10 cellular contexts compared by ENCODE assay signal in the genomic region with DNA sequence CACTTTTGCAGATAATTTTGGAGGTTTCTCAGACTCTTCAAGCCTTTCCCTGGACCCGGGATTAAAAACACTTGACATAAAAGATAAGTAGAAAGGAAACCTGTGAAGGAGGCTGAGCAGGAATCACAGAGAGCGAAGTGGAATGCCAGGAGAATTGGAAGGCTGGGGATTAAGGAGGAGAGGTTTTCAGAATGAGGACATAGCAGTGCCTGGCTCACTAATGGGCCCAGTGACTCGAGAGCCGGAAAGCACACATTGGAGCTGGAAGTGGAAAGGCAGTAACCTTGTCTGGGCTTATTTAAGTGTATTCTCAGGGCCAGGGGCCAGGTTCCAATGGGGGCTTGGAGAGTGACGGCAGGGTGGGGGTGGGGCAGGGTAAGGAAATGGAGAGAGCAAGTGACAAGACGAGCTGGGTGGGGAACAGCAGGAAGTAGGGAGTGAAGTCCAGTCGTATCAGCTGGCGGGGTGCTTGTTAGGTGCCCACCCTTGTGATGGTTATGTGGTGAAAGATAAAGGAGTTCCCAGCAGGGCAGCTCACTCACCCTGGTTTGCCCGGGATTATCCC. TPM values are rescaled to one million over a fixed set of nuclear protein-coding genes. Genes with fewer than 3 reads are reported as not detected.
DNase-seq lines count a peak whose midpoint lies in the region; ATAC-seq and TF ChIP-seq lines count a peak whose summit lies in the region.
"Had no signal": no experiment of that assay in that cellular context is flagged by ENCODE, and none has a peak within 500 bp of the region (broad histone marks: within the 10 kb centered on the region; RNA-seq: fewer than 3 reads in every experiment).

No MANE protein-coding gene starts in this region.

- H3K27me3 ChIP-seq in esophagus muscularis mucosa: no peaks in the 10 kb centered on the region
- H3K27me3 ChIP-seq in spleen (replicated peaks in 1 of 7): no peaks in the 10 kb centered on the region
- H3K27me3 ChIP-seq: body of pancreas had no signal

- peaks cover 91% of the 10 kb centered on the region for H3K4me1 Mint-ChIP-seq in activated CD4-positive, alpha-beta T cell treated with anti-CD3 and anti-CD28 coated beads, Interleukin-2, amount 10 ng/mL, durations not matched to agents 24 days and 14 days
- peaks cover 32% of the 10 kb centered on the region for H3K4me1 Mint-ChIP-seq in WTC11

- H3K4me3 ChIP-seq in esophagus muscularis mucosa: no peak overlapping the region
- peak overlapping the region in 3 of 8 donors; percentile 8 to 42 (median 10) for H3K4me3 ChIP-seq in spleen
- H3K4me3 ChIP-seq: body of pancreas had no signal

- no peaks in the 10 kb centered on the region for H3K9me3 ChIP-seq in esophagus muscularis mucosa
- no peaks in the 10 kb centered on the region for H3K9me3 ChIP-seq in spleen
- H3K9me3 ChIP-seq: body of pancreas had no signal

- TF ChIP-seq EP300 in esophagus muscularis mucosa (IDR thresholded peaks at IDR 0.05): no peak

- peaks cover 13 to 35% (median 33%) of the 10 kb centered on the region in 4 donors for H3K4me1 ChIP-seq in esophagus muscularis mucosa
- H3K4me1 ChIP-seq in spleen: peaks cover 49 to 100% (median 100%) of the 10 kb centered on the region in 6 donors

- intact Hi-C loops in activated CD4-positive, alpha-beta T cell treated with anti-CD3 and anti-CD28 coated beads, Interleukin-2, amount 10 ng/mL, durations not matched to agents 24 days and 14 days (cut with micrococcal nuclease): no loop called here
- intact Hi-C loops in esophagus muscularis mucosa (cut with DNase I) (no loop called here), spleen (cut with DNase I; ENCODE audit: low total_unique reads) (no loop called here)

- TF ChIP-seq CTCF in WTC11 (IDR thresholded peaks at IDR 0.05) (no peak), esophagus muscularis mucosa (IDR thresholded peaks at IDR 0.05) (no peak), spleen (IDR thresholded peaks at IDR 0.05 in 8 of 11, conservative IDR thresholded peaks at IDR 0.05 in 3 of 11) (no peak)

- H3K27me3 Mint-ChIP-seq in activated CD4-positive, alpha-beta T cell treated with anti-CD3 and anti-CD28 coated beads, Interleukin-2, amount 10 ng/mL, durations not matched to agents 24 days and 14 days: no peaks in the 10 kb centered on the region
- H3K27me3 Mint-ChIP-seq in WTC11 (ENCODE audit: low read depth): no peaks in the 10 kb centered on the region

- 74% methylated on average over 9 of the region's 9 CpGs for WGBS in esophagus muscularis mucosa
- WGBS in spleen, 5 donors: 40 to 53% (median 42%) methylated on average over 9 of the region's 9 CpGs

- peak overlapping the region; percentile 91 for H3K27ac Mint-ChIP-seq in activated CD4-positive, alpha-beta T cell treated with anti-CD3 and anti-CD28 coated beads, Interleukin-2, amount 10 ng/mL, durations not matched to agents 24 days and 14 days
- H3K27ac Mint-ChIP-seq in WTC11: peak overlapping the region; percentile 80; the same call in 1 of the 2 replicates

- no peaks in the 10 kb centered on the region for H3K36me3 ChIP-seq in esophagus muscularis mucosa
- H3K36me3 ChIP-seq in spleen: peaks cover 0 to 58% (median 3%) of the 10 kb centered on the region in 6 donors

- H3K9me3 Mint-ChIP-seq in activated CD4-positive, alpha-beta T cell treated with anti-CD3 and anti-CD28 coated beads, Interleukin-2, amount 10 ng/mL, durations not matched to agents 24 days and 14 days: no peaks in the 10 kb centered on the region
- H3K9me3 Mint-ChIP-seq in WTC11: no peaks in the 10 kb centered on the region; the same call in 1 of the 2 replicates

- CTCF ChIA-PET in WTC11 (lab: Charles Lee): interaction anchor here (0.7 to 5.0 kb wide), 9 partner anchors 8 to 136 kb away, joined by 3 to 33 read pairs (median 6); no protein-coding TSS in a partner anchor

- peak; percentile 71 for DNase-seq in activated CD4-positive, alpha-beta T cell treated with anti-CD3 and anti-CD28 coated beads, Interleukin-2, amount 10 ng/mL, durations not matched to agents 24 days and 14 days
- DNase-seq in activated CD4-positive, alpha-beta T cell treated with anti-CD3 and anti-CD28 coated beads, Interleukin-2, amount 50 U/mL, for 4 hours: no peak
- no peak for DNase-seq in WTC11 (ENCODE audit: low spot score)
- peak; percentile 42 for DNase-seq in esophagus muscularis mucosa (ENCODE audit: extremely low spot score)
- DNase-seq in spleen: no peak
- no peak for DNase-seq in retina
- no peak for DNase-seq in activated gamma-delta T cell (lab: John Stamatoyannopoulos, UW)
- DNase-seq: NCI-H1048 had no signal

- H3K27ac ChIP-seq in esophagus muscularis mucosa (replicated peaks in 1 of 4) (peak overlapping the region in 1 of 4 donors; percentile 13), spleen (peak overlapping the region in 7 of 8 donors; percentile 20 to 82 (median 62))
- H3K27ac ChIP-seq: body of pancreas had no signal

- POLR2A ChIA-PET in WTC11 (lab: Charles Lee): no interaction called here

- H3K36me3 Mint-ChIP-seq in activated CD4-positive, alpha-beta T cell treated with anti-CD3 and anti-CD28 coated beads, Interleukin-2, amount 10 ng/mL, durations not matched to agents 24 days and 14 days (ENCODE audit: low read depth): peaks cover 53% of the 10 kb centered on the region
- H3K36me3 Mint-ChIP-seq in WTC11: no peaks in the 10 kb centered on the region

- ATAC-seq in WTC11 (no peak), GM21360 (IDR thresholded peaks at IDR 0.05; ENCODE audit: unreplicated experiment) (no peak)

- TF ChIP-seq POLR2A in esophagus muscularis mucosa (IDR thresholded peaks at IDR 0.05; ENCODE audit: low read depth): no peak
- TF ChIP-seq POLR2A in spleen (IDR thresholded peaks at IDR 0.05): no peak

- peak overlapping the region; percentile 79 for H3K4me3 Mint-ChIP-seq in activated CD4-positive, alpha-beta T cell treated with anti-CD3 and anti-CD28 coated beads, Interleukin-2, amount 10 ng/mL, durations not matched to agents 24 days and 14 days
- H3K4me3 Mint-ChIP-seq in WTC11: no peak overlapping the region

TF ChIP-seq in WTC11, 78 proteins besides CTCF, POLR2A, EP300 and RAD21:
- no peak for TF ChIP-seq ZBTB21 (CRISPR knock-in tag; IDR thresholded peaks at IDR 0.05; ENCODE audit: borderline replicate concordance)
- no peak for TF ChIP-seq JAZF1 (CRISPR knock-in tag; IDR thresholded peaks at IDR 0.05)
- TF ChIP-seq, protein P1, sequence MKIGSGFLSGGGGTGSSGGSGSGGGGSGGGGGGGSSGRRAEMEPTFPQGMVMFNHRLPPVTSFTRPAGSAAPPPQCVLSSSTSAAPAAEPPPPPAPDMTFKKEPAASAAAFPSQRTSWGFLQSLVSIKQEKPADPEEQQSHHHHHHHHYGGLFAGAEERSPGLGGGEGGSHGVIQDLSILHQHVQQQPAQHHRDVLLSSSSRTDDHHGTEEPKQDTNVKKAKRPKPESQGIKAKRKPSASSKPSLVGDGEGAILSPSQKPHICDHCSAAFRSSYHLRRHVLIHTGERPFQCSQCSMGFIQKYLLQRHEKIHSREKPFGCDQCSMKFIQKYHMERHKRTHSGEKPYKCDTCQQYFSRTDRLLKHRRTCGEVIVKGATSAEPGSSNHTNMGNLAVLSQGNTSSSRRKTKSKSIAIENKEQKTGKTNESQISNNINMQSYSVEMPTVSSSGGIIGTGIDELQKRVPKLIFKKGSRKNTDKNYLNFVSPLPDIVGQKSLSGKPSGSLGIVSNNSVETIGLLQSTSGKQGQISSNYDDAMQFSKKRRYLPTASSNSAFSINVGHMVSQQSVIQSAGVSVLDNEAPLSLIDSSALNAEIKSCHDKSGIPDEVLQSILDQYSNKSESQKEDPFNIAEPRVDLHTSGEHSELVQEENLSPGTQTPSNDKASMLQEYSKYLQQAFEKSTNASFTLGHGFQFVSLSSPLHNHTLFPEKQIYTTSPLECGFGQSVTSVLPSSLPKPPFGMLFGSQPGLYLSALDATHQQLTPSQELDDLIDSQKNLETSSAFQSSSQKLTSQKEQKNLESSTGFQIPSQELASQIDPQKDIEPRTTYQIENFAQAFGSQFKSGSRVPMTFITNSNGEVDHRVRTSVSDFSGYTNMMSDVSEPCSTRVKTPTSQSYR (CRISPR knock-in tag; IDR thresholded peaks at IDR 0.05): no peak
- TF ChIP-seq, protein P2, sequence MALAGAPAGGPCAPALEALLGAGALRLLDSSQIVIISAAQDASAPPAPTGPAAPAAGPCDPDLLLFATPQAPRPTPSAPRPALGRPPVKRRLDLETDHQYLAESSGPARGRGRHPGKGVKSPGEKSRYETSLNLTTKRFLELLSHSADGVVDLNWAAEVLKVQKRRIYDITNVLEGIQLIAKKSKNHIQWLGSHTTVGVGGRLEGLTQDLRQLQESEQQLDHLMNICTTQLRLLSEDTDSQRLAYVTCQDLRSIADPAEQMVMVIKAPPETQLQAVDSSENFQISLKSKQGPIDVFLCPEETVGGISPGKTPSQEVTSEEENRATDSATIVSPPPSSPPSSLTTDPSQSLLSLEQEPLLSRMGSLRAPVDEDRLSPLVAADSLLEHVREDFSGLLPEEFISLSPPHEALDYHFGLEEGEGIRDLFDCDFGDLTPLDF (CRISPR knock-in tag; IDR thresholded peaks at IDR 0.05): no peak

RNA-seq across cellular contexts. Expression of a gene that starts 13.1 kb away (rescaled TPM):
- total RNA-seq in activated CD4-positive, alpha-beta T cell treated with anti-CD3 and anti-CD28 coated beads, Interleukin-2, amount 10 ng/mL, durations not matched to agents 24 days and 14 days: 268 and 285 TPM in 2 replicates
- total RNA-seq in WTC11 (2021) (60.8 to 62.3 TPM (median 61.5 TPM) in 3 replicates), esophagus muscularis mucosa (10 to 100 TPM; 27.0 to 43.9 (median 37.3) TPM), spleen (100 to 1,000 TPM; 244 to 336 (median 283) TPM)
- polyA plus RNA-seq in spleen: 100 to 1,000 TPM; 169 to 184 (median 183) TPM

Comparison
In these comparisons a context has a peak if more than half of its experiments do, and no peak if none do; other contexts are left out.
1. DNase-seq: peak in activated CD4-positive, alpha-beta T cell treated with anti-CD3 and anti-CD28 coated beads, Interleukin-2, amount 10 ng/mL, durations not matched to agents 24 days and 14 days (single experiment) and esophagus muscularis mucosa (single experiment); none in activated CD4-positive, alpha-beta T cell treated with anti-CD3 and anti-CD28 coated beads, Interleukin-2, amount 50 U/mL, for 4 hours (0 of 2), WTC11 (single experiment), spleen (single experiment), retina (single experiment) and activated gamma-delta T cell (single experiment).